ENCODE assay signal across 13 cellular contexts in genomic region chr2:64262068-64262467, GRCh38.
DNase-seq lines count a peak whose midpoint lies in the region; ATAC-seq and TF ChIP-seq lines count a peak whose summit lies in the region.
"Had no signal": no experiment of that assay in that cellular context is flagged by ENCODE, and none has a peak within 500 bp of the region (broad histone marks: within the 10 kb centered on the region; RNA-seq: fewer than 3 reads in every experiment).

No MANE protein-coding gene starts in this region.

- no peak for DNase-seq in heart left ventricle
- DNase-seq in Right ventricle myocardium inferior (ENCODE audit: missing footprints), result no peak
- peak; percentile 52 to 89 for DNase-seq in dermis microvascular lymphatic vessel endothelial cell (ENCODE audit: low read depth in 2 of 2)
- peak in 1 of 3 donors; percentile 38 for DNase-seq in mucosa of descending colon
- DNase-seq in vagina (ENCODE audit: extremely low spot score in 2 of 2), result no peak
- DNase-seq: activated effector memory CD4-positive, alpha-beta T cell treated with Interleukin-2 at 50 U/mL for 16 hours; DMS153; NCI-H1105; NCI-H774; SJCRH30 had no signal

- H3K4me1 ChIP-seq in heart left ventricle, result peaks cover 0 to 66% (median 20%) of the 10 kb centered on the region in 12 donors
- H3K4me1 ChIP-seq in mucosa of descending colon (ENCODE audit: low read depth), result no peaks in the 10 kb centered on the region
- H3K4me1 ChIP-seq in vagina, result peaks cover 27% of the 10 kb centered on the region

- ATAC-seq in heart left ventricle (peak in 3 of 4 donors; percentile 39 to 52 (median 52)), Right ventricle myocardium inferior (no peak), mucosa of descending colon (peak; percentile 91), GM19324 (IDR thresholded peaks at IDR 0.05; ENCODE audit: low FRiP score, unreplicated experiment) (no peak), HG02840 (IDR thresholded peaks at IDR 0.05; ENCODE audit: low FRiP score, unreplicated experiment) (no peak), HG02884 (IDR thresholded peaks at IDR 0.05; ENCODE audit: unreplicated experiment) (no peak)

- WGBS in heart left ventricle, 4 donors, result 56 to 70% (median 64%) methylated on average over 3 of the region's 3 CpGs

- TF ChIP-seq CTCF in heart left ventricle (IDR thresholded peaks at IDR 0.05), result no peak
- TF ChIP-seq CTCF in mucosa of descending colon (IDR thresholded peaks at IDR 0.05), result no peak
- no peak for TF ChIP-seq CTCF in vagina (IDR thresholded peaks at IDR 0.05)

- intact Hi-C loops in heart left ventricle (cut with DNase I), result loop anchor here in 1 of 10 donors (5.0 kb wide), 1 partner anchor 35 kb away; no protein-coding TSS in a partner anchor
- intact Hi-C loops in Right ventricle myocardium inferior (cut with DNase I), result no loop called here
- intact Hi-C loops in mucosa of descending colon (cut with DNase I, micrococcal nuclease), result no loop called here
- intact Hi-C loops in vagina (cut with DNase I), result no loop called here

- H3K27me3 ChIP-seq in heart left ventricle (no peaks in the 10 kb centered on the region), vagina (no peaks in the 10 kb centered on the region)
- H3K27me3 ChIP-seq: SJCRH30 had no signal

- TF ChIP-seq POLR2A in heart left ventricle (IDR thresholded peaks at IDR 0.05) (no peak), vagina (IDR thresholded peaks at IDR 0.05) (no peak)

- no peaks in the 10 kb centered on the region for H3K9me3 ChIP-seq in heart left ventricle
- no peaks in the 10 kb centered on the region for H3K9me3 ChIP-seq in mucosa of descending colon
- no peaks in the 10 kb centered on the region for H3K9me3 ChIP-seq in vagina
- H3K9me3 ChIP-seq: SJCRH30 had no signal

- H3K27ac ChIP-seq in heart left ventricle (peak overlapping the region in 5 of 12 donors; percentile 12 to 86 (median 22)), vagina (peak overlapping the region; percentile 6)
- H3K27ac ChIP-seq: SJCRH30 had no signal

- H3K4me3 ChIP-seq in heart left ventricle (no peak overlapping the region), mucosa of descending colon (no peak overlapping the region), vagina (no peak overlapping the region)
- H3K4me3 ChIP-seq: SJCRH30 had no signal

- H3K36me3 ChIP-seq in heart left ventricle (no peaks in the 10 kb centered on the region), mucosa of descending colon (ENCODE audit: low read depth) (no peaks in the 10 kb centered on the region), vagina (no peaks in the 10 kb centered on the region)
- H3K36me3 ChIP-seq: SJCRH30 had no signal

Comparison
In these comparisons a context has a peak if more than half of its experiments do, and no peak if none do; other contexts are left out.
1. ATAC-seq: peak in heart left ventricle (3 of 4) and mucosa of descending colon (single experiment); none in Right ventricle myocardium inferior (single experiment), GM19324 (single experiment), HG02840 (single experiment) and HG02884 (single experiment).
2. DNase-seq: peak in dermis microvascular lymphatic vessel endothelial cell (2 of 2); none in heart left ventricle (0 of 5), Right ventricle myocardium inferior (single experiment) and vagina (0 of 2).